Comparison of ENCODE assay signal across 21 cellular contexts in genomic region chr12:131365821-131366260, GRCh38.
A peak's percentile ranks its signal among the peaks of the same experiment; 100 is the strongest.
DNase-seq lines count a peak whose midpoint lies in the region; ATAC-seq, FAIRE-seq and TF ChIP-seq lines count a peak whose summit lies in the region.
"Had no signal": no experiment of that assay in that cellular context is flagged by ENCODE, and none has a peak within 500 bp of the region (broad histone marks: within the 10 kb centered on the region; RNA-seq: fewer than 3 reads in every experiment).

No MANE protein-coding gene starts in this region.

- H3K79me2 ChIP-seq in HepG2 (ENCODE audit: insufficient read depth, low read length), result no peaks in the 10 kb centered on the region

- no peak for TF ChIP-seq RAD21 in HepG2 (CRISPR knock-in tag; IDR thresholded peaks at IDR 0.05)

- H3K4me3 Mint-ChIP-seq in HFFc6, result no peak overlapping the region
- H3K4me3 Mint-ChIP-seq: CD4-positive, alpha-beta memory T cell had no signal

- H3K9me3 ChIP-seq in right atrium auricular region (no peaks in the 10 kb centered on the region), HepG2 (ENCODE audit: low read length) (no peaks in the 10 kb centered on the region), sigmoid colon (no peaks in the 10 kb centered on the region)
- H3K9me3 ChIP-seq: BE2C had no signal

- DNase-seq in Right ventricle myocardium superior (peak; percentile 32), right atrium auricular region (ENCODE audit: low spot score) (no peak), HepG2 (ENCODE audit: low spot score) (no peak), sigmoid colon (peak; percentile 54), NCI-H1436 treated with DMSO at 0.1 percent for 48 hours (lab: John Stamatoyannopoulos, UW) (no peak), germinal center (ENCODE audit: low spot score) (no peak), HFFc6 (no peak)
- DNase-seq: BE2C; CD4-positive, alpha-beta memory T cell; DMS153; EL; GM23248; HCEC 1CT; NCI-H1092 treated with DMSO at 0.1 percent for 48 hours; NCI-H1694; NCI-H2081 treated with DMSO at 0.1 percent for 48 hours; NCI-H82; RPMI8226 had no signal

- no peak for TF ChIP-seq POLR2A in HepG2 (IDR thresholded peaks at IDR 0.05; ENCODE audit: insufficient read depth in 1 of 2, low read depth in 2 of 2, low read length in 2 of 2)
- TF ChIP-seq POLR2A in sigmoid colon (IDR thresholded peaks at IDR 0.05), result no peak

- H3K36me3 Mint-ChIP-seq in HFFc6 (ENCODE audit: low read depth), result no peaks in the 10 kb centered on the region; the same call in 1 of the 2 replicates
- H3K36me3 Mint-ChIP-seq: CD4-positive, alpha-beta memory T cell had no signal

- no peak overlapping the region for H3K27ac Mint-ChIP-seq in HFFc6
- H3K27ac Mint-ChIP-seq: CD4-positive, alpha-beta memory T cell had no signal

- TF ChIP-seq CTCF in right atrium auricular region (IDR thresholded peaks at IDR 0.05), result no peak
- TF ChIP-seq CTCF in HepG2 (CRISPR knock-in tag; IDR thresholded peaks at IDR 0.05), result no peak
- no peak for TF ChIP-seq CTCF in sigmoid colon (IDR thresholded peaks at IDR 0.05)
- TF ChIP-seq CTCF in HFFc6 (IDR thresholded peaks at IDR 0.05), result no peak

- CTCF ChIA-PET in HepG2 (lab: Yijun Ruan, JAX; ENCODE audit: low intra/inter-chr PET ratio, low total read pairs), result no interaction called here

- intact Hi-C loops in Right ventricle myocardium superior (cut with DNase I) (no loop called here), HepG2 (cut with micrococcal nuclease; ENCODE audit: unreplicated experiment) (no loop called here), sigmoid colon (cut with DNase I) (no loop called here)

- BruUV-seq in HepG2 (replicated peaks; lab: Mats Ljungman, UMichigan), result no TSS peak

- H3K27ac ChIP-seq in right atrium auricular region (no peak overlapping the region), HepG2 (ENCODE audit: extremely low read length, insufficient read depth, low read length) (no peak overlapping the region), sigmoid colon (no peak overlapping the region)
- H3K27ac ChIP-seq: GM23248 had no signal

- H2AFZ ChIP-seq in HepG2 (ENCODE audit: low read length), result no peak overlapping the region
- H2AFZ ChIP-seq: GM23248 had no signal

- TF ChIP-seq EP300 in HepG2 (IDR thresholded peaks at IDR 0.05; ENCODE audit: low read depth in 2 of 2, low read length in 2 of 2) (no peak), HepG2 (CRISPR knock-in tag; IDR thresholded peaks at IDR 0.05; ENCODE audit: borderline replicate concordance) (no peak), sigmoid colon (IDR thresholded peaks at IDR 0.05) (no peak)

- ATAC-seq in Right ventricle myocardium superior (ENCODE audit: poor library complexity) (no peak), HepG2 (peak; percentile 48)

- no peak overlapping the region for H3K9ac ChIP-seq in HepG2 (ENCODE audit: insufficient read depth, low read depth, low read length)
- H3K9ac ChIP-seq: GM23248 had no signal

- H3K9me3 Mint-ChIP-seq in HFFc6, result peaks cover 53% of the 10 kb centered on the region
- H3K9me3 Mint-ChIP-seq: CD4-positive, alpha-beta memory T cell had no signal

- peaks cover 3% of the 10 kb centered on the region; the same call in 1 of the 2 replicates for H3K27me3 Mint-ChIP-seq in HFFc6 (ENCODE audit: insufficient read depth)

- H3K4me3 ChIP-seq in right atrium auricular region (no peak overlapping the region), HepG2 (replicated peaks in 1 of 3; ENCODE audit: insufficient read depth in 1 of 3, low read depth in 2 of 3, low read length in 3 of 3) (no peak overlapping the region), sigmoid colon (no peak overlapping the region)
- H3K4me3 ChIP-seq: GM23248 had no signal

- H3K27me3 ChIP-seq in right atrium auricular region (no peaks in the 10 kb centered on the region), HepG2 (ENCODE audit: control insufficient read depth in 1 of 2, insufficient read depth in 2 of 2, low read length in 2 of 2) (peaks cover 6 to 32% of the 10 kb centered on the region in 2 experiments), sigmoid colon (peaks cover 0 to 9% (median 0%) of the 10 kb centered on the region in 3 donors)
- H3K27me3 ChIP-seq: BE2C had no signal

- H3K4me1 ChIP-seq in right atrium auricular region, result no peaks in the 10 kb centered on the region
- no peaks in the 10 kb centered on the region; the same call in 1 of the 2 replicates for H3K4me1 ChIP-seq in HepG2 (ENCODE audit: insufficient read depth, low read length)
- H3K4me1 ChIP-seq in sigmoid colon, result no peaks in the 10 kb centered on the region

- 62% methylated on average over 11 of the region's 15 CpGs for WGBS in HepG2 (ENCODE audit: low lambda C conversion rate)
- WGBS in sigmoid colon, 2 donors, result 58 to 80% methylated on average over 15 of the region's 15 CpGs

- H4K20me1 ChIP-seq in HepG2 (ENCODE audit: insufficient read depth, low read length), result no peaks in the 10 kb centered on the region

- no peaks in the 10 kb centered on the region for H3K4me1 Mint-ChIP-seq in HFFc6 (ENCODE audit: low read depth)
- H3K4me1 Mint-ChIP-seq: CD4-positive, alpha-beta memory T cell had no signal

- no peak overlapping the region for H3K4me2 ChIP-seq in HepG2 (ENCODE audit: low read depth, low read length)

- H3K36me3 ChIP-seq in right atrium auricular region (no peaks in the 10 kb centered on the region), HepG2 (replicated peaks in 1 of 2; ENCODE audit: control insufficient read depth in 1 of 2, insufficient read depth in 2 of 2, low read length in 2 of 2) (no peaks in the 10 kb centered on the region), sigmoid colon (no peaks in the 10 kb centered on the region)
- H3K36me3 ChIP-seq: BE2C had no signal

- in situ Hi-C loops in HepG2 (cut with HindIII; ENCODE audit: extremely low pct_ligation_motif_present, low pct_unique_long_range_greater_than_20kb), result no loop called here

- POLR2A ChIA-PET in HepG2 (lab: Yijun Ruan, JAX), result no interaction called here

- FAIRE-seq in HepG2 (lab: Jason Lieb, UNC), result no peak
- FAIRE-seq: A204.1, GM12891, GM19239 had no signal

TF ChIP-seq in HepG2, 621 proteins besides CTCF, POLR2A, EP300 and RAD21:
- TF ChIP-seq DMAP1 (CRISPR knock-in tag; IDR thresholded peaks at IDR 0.05) (no peak), NFKB2 (CRISPR knock-in tag; IDR thresholded peaks at IDR 0.05; ENCODE audit: borderline replicate concordance) (0 out of 2 replicates have a peak, but pooled peaks have one; percentile 6)
TF ChIP-seq in HepG2: peak in this region for 1.

Comparison
In these comparisons a context has a peak if more than half of its experiments do, and no peak if none do; other contexts are left out.
1. DNase-seq: peak in Right ventricle myocardium superior (single experiment) and sigmoid colon (single experiment); none in right atrium auricular region (single experiment), HepG2 (single experiment), NCI-H1436 treated with DMSO at 0.1 percent for 48 hours (single experiment), germinal center (single experiment) and HFFc6 (single experiment).